In the genomic region with DNA sequence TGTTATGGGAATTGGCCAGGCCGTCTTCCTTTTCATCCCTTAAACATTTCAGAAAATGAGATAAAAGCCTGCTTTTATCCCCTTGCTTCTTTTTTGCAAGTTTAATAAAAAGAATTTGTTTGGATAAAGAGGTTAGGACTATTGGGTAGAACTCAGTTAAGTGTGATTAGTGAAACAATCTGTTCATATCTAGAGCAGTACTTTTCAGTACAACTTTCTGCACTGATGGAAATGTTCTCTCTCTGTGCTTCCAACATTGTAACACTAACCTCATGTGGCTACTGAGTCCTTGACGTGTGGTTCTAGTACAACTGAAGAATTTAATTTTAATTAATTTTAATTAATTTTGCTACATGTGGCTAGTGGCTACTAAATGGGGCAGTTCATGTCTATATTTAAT, we compare ENCODE assay signal across 19 cellular contexts.
DNase-seq lines count a peak whose midpoint lies in the region; ATAC-seq, FAIRE-seq and TF ChIP-seq lines count a peak whose summit lies in the region.
"Had no signal": no experiment of that assay in that cellular context is flagged by ENCODE, and none has a peak within 500 bp of the region (broad histone marks: within the 10 kb centered on the region; RNA-seq: fewer than 3 reads in every experiment).

No MANE protein-coding gene starts in this region.

- TF ChIP-seq POLR2A in GM12891 (IDR thresholded peaks at IDR 0.05; ENCODE audit: low read depth, low read length), result no peak

- H3K4me3 Mint-ChIP-seq in stimulated activated memory B cell treated with anti-CD40 and anti-IgM and Interleukin-4, amounts not matched to agents 10 μg/mL and 1 μg/mL and 100 μg/mL, for 72 hours, result no peak overlapping the region
- H3K4me3 Mint-ChIP-seq in WTC11, result no peak overlapping the region
- H3K4me3 Mint-ChIP-seq: B cell; CD4-positive, CD25-positive, alpha-beta regulatory T cell; CD8-positive, alpha-beta T cell had no signal

- H3K9me3 Mint-ChIP-seq in stimulated activated memory B cell treated with anti-CD40 and anti-IgM and Interleukin-4, amounts not matched to agents 10 μg/mL and 1 μg/mL and 100 μg/mL, for 72 hours, result no peaks in the 10 kb centered on the region
- no peaks in the 10 kb centered on the region for H3K9me3 Mint-ChIP-seq in WTC11
- H3K9me3 Mint-ChIP-seq: CD8-positive, alpha-beta T cell had no signal

- H3K27ac Mint-ChIP-seq in stimulated activated memory B cell treated with anti-CD40 and anti-IgM and Interleukin-4, amounts not matched to agents 10 μg/mL and 1 μg/mL and 100 μg/mL, for 72 hours, result peak overlapping the region; percentile 19
- H3K27ac Mint-ChIP-seq in WTC11, result no peak overlapping the region
- H3K27ac Mint-ChIP-seq: B cell; CD4-positive, CD25-positive, alpha-beta regulatory T cell; CD8-positive, alpha-beta T cell had no signal

- POLR2A ChIA-PET in WTC11 (lab: Charles Lee), result no interaction called here

- peaks cover 38% of the 10 kb centered on the region for H3K4me1 Mint-ChIP-seq in stimulated activated memory B cell treated with anti-CD40 and anti-IgM and Interleukin-4, amounts not matched to agents 10 μg/mL and 1 μg/mL and 100 μg/mL, for 72 hours
- H3K4me1 Mint-ChIP-seq in WTC11, result peaks cover 22% of the 10 kb centered on the region

- no peak for TF ChIP-seq CTCF in WTC11 (IDR thresholded peaks at IDR 0.05)

- DNase-seq in Right ventricle myocardium inferior (ENCODE audit: missing footprints) (no peak), left cardiac atrium (no peak), GM12891 (ENCODE audit: insufficient read length, low spot score) (no peak), left ventricle myocardium superior (no peak), WTC11 (ENCODE audit: low spot score) (no peak), NCI-H82 (lab: John Stamatoyannopoulos, UW) (no peak)
- DNase-seq: Caco-2; CD4-positive, CD25-positive, alpha-beta regulatory T cell; CD8-positive, alpha-beta T cell; DMS153; DND-41; GM23248; H7; HCEC 1CT had no signal

- H3K36me3 Mint-ChIP-seq in stimulated activated memory B cell treated with anti-CD40 and anti-IgM and Interleukin-4, amounts not matched to agents 10 μg/mL and 1 μg/mL and 100 μg/mL, for 72 hours, result no peaks in the 10 kb centered on the region
- no peaks in the 10 kb centered on the region for H3K36me3 Mint-ChIP-seq in WTC11
- H3K36me3 Mint-ChIP-seq: CD4-positive, CD25-positive, alpha-beta regulatory T cell; CD8-positive, alpha-beta T cell had no signal

- H3K27me3 Mint-ChIP-seq in stimulated activated memory B cell treated with anti-CD40 and anti-IgM and Interleukin-4, amounts not matched to agents 10 μg/mL and 1 μg/mL and 100 μg/mL, for 72 hours, result no peaks in the 10 kb centered on the region
- H3K27me3 Mint-ChIP-seq in WTC11 (ENCODE audit: low read depth), result no peaks in the 10 kb centered on the region
- H3K27me3 Mint-ChIP-seq: B cell had no signal

- ATAC-seq in Right ventricle myocardium inferior (peak; percentile 43), left cardiac atrium (no peak), left ventricle myocardium superior (peak; percentile 51), WTC11 (no peak), GM18502 (IDR thresholded peaks at IDR 0.05; ENCODE audit: poor library complexity, unreplicated experiment) (no peak)
- no peak for ATAC-seq in stimulated activated memory B cell treated with anti-CD40 and anti-IgM and Interleukin-4, amounts not matched to agents 10 μg/mL and 1 μg/mL and 100 μg/mL, for 72 hours
- ATAC-seq: CD8-positive, alpha-beta T cell had no signal

- peak; percentile 13 for FAIRE-seq in GM12891 (lab: Jason Lieb, UNC)
- FAIRE-seq: GM18507, H1 had no signal

- intact Hi-C loops in Right ventricle myocardium inferior (cut with DNase I), result no loop called here
- intact Hi-C loops in left cardiac atrium (cut with DNase I), result no loop called here
- intact Hi-C loops in left ventricle myocardium superior (cut with micrococcal nuclease), result no loop called here

- CTCF ChIA-PET in WTC11 (lab: Charles Lee), result no interaction called here

TF ChIP-seq in GM12891, 5 proteins besides CTCF, POLR2A, EP300 and RAD21:
- TF ChIP-seq POLR2AphosphoS5 (IDR thresholded peaks at IDR 0.05; ENCODE audit: low read depth, low read length) (no peak), TAF1 (IDR thresholded peaks at IDR 0.05; ENCODE audit: low read depth, low read length) (no peak), POU2F2 (IDR thresholded peaks at IDR 0.05; ENCODE audit: low read depth, low read length) (no peak), SPI1 (IDR thresholded peaks at IDR 0.05; ENCODE audit: low read depth, low read length) (no peak), PAX5 (IDR thresholded peaks at IDR 0.05; ENCODE audit: insufficient read depth, low read length, severe bottlenecking) (no peak)

TF ChIP-seq in WTC11, 78 proteins besides CTCF, POLR2A, EP300 and RAD21 (continues in another document):
- TF ChIP-seq ELF4 (CRISPR knock-in tag; IDR thresholded peaks at IDR 0.05; ENCODE audit: low read depth) (no peak), ZNF263 (CRISPR knock-in tag; IDR thresholded peaks at IDR 0.05; ENCODE audit: low read depth) (no peak), ZNF232 (CRISPR knock-in tag; IDR thresholded peaks at IDR 0.05) (no peak), ETV6 (CRISPR knock-in tag; IDR thresholded peaks at IDR 0.05) (no peak), ATF1 (CRISPR knock-in tag; IDR thresholded peaks at IDR 0.05) (no peak), NFYB (CRISPR knock-in tag; conservative IDR thresholded peaks at IDR 0.05; ENCODE audit: low read depth) (no peak), CREB1 (CRISPR knock-in tag; IDR thresholded peaks at IDR 0.05) (no peak), SMAD3 (CRISPR knock-in tag; IDR thresholded peaks at IDR 0.05; ENCODE audit: borderline replicate concordance) (no peak), GTF2I (CRISPR knock-in tag; conservative IDR thresholded peaks at IDR 0.05) (no peak)
- TF ChIP-seq, protein P1, sequence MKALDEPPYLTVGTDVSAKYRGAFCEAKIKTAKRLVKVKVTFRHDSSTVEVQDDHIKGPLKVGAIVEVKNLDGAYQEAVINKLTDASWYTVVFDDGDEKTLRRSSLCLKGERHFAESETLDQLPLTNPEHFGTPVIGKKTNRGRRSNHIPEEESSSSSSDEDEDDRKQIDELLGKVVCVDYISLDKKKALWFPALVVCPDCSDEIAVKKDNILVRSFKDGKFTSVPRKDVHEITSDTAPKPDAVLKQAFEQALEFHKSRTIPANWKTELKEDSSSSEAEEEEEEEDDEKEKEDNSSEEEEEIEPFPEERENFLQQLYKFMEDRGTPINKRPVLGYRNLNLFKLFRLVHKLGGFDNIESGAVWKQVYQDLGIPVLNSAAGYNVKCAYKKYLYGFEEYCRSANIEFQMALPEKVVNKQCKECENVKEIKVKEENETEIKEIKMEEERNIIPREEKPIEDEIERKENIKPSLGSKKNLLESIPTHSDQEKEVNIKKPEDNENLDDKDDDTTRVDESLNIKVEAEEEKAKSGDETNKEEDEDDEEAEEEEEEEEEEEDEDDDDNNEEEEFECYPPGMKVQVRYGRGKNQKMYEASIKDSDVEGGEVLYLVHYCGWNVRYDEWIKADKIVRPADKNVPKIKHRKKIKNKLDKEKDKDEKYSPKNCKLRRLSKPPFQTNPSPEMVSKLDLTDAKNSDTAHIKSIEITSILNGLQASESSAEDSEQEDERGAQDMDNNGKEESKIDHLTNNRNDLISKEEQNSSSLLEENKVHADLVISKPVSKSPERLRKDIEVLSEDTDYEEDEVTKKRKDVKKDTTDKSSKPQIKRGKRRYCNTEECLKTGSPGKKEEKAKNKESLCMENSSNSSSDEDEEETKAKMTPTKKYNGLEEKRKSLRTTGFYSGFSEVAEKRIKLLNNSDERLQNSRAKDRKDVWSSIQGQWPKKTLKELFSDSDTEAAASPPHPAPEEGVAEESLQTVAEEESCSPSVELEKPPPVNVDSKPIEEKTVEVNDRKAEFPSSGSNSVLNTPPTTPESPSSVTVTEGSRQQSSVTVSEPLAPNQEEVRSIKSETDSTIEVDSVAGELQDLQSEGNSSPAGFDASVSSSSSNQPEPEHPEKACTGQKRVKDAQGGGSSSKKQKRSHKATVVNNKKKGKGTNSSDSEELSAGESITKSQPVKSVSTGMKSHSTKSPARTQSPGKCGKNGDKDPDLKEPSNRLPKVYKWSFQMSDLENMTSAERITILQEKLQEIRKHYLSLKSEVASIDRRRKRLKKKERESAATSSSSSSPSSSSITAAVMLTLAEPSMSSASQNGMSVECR (CRISPR knock-in tag; IDR thresholded peaks at IDR 0.05; ENCODE audit: borderline replicate concordance), result no peak
- TF ChIP-seq, protein P2, sequence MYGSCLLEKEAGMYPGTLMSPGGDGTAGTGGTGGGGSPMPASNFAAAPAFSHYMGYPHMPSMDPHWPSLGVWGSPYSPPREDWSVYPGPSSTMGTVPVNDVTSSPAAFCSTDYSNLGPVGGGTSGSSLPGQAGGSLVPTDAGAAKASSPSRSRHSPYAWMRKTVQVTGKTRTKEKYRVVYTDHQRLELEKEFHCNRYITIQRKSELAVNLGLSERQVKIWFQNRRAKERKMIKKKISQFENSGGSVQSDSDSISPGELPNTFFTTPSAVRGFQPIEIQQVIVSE (CRISPR knock-in tag; IDR thresholded peaks at IDR 0.05; ENCODE audit: borderline replicate concordance), result no peak
- TF ChIP-seq, protein P3, sequence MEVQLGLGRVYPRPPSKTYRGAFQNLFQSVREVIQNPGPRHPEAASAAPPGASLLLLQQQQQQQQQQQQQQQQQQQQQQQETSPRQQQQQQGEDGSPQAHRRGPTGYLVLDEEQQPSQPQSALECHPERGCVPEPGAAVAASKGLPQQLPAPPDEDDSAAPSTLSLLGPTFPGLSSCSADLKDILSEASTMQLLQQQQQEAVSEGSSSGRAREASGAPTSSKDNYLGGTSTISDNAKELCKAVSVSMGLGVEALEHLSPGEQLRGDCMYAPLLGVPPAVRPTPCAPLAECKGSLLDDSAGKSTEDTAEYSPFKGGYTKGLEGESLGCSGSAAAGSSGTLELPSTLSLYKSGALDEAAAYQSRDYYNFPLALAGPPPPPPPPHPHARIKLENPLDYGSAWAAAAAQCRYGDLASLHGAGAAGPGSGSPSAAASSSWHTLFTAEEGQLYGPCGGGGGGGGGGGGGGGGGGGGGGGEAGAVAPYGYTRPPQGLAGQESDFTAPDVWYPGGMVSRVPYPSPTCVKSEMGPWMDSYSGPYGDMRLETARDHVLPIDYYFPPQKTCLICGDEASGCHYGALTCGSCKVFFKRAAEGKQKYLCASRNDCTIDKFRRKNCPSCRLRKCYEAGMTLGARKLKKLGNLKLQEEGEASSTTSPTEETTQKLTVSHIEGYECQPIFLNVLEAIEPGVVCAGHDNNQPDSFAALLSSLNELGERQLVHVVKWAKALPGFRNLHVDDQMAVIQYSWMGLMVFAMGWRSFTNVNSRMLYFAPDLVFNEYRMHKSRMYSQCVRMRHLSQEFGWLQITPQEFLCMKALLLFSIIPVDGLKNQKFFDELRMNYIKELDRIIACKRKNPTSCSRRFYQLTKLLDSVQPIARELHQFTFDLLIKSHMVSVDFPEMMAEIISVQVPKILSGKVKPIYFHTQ (CRISPR knock-in tag; IDR thresholded peaks at IDR 0.05), result no peak

Comparison
In these comparisons a context has a peak if more than half of its experiments do, and no peak if none do; other contexts are left out.
1. ATAC-seq: peak in Right ventricle myocardium inferior (single experiment) and left ventricle myocardium superior (single experiment); none in left cardiac atrium (0 of 2), stimulated activated memory B cell treated with anti-CD40 and anti-IgM and Interleukin-4, amounts not matched to agents 10 μg/mL and 1 μg/mL and 100 μg/mL, for 72 hours (single experiment), WTC11 (single experiment) and GM18502 (single experiment).